8 cellular contexts compared by ENCODE assay signal in the genomic region with DNA sequence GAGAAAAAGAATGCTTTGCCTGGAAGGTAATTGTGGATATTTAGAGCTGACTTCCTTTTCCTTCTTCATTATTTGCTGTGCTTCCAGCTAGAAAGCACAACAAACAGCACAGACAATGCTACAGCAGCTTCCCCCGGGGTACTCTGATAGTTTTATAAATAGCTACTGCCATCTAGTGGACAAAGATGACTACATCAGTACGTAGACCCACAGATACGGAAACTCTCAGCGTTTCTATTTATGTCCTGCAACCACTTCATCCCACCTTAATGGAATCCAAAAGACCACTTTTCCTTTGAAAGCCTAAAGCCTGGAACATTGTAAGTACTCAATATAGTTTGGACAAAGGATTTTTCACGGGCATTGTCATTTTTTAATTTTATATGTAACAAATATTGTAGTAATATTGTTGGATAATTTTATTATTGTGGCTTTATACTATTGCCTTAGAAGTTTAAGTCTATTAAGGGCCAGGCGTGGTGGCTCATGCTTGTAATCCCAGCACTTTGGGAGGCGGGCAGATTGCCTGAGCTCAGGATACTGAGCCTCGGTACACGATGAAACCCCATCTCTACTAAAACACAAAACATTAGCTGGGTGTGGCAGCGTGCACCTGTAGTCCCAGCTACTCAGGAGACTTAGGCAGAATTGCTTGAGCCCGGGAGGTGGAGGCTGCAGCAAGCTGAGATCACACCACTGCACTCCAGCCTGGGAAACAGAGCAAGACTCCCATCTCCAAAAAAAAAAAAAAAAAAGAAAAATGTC. TPM values are rescaled to one million over a fixed set of nuclear protein-coding genes. Genes with fewer than 3 reads are reported as not detected.
A peak's percentile ranks its signal among the peaks of the same experiment; 100 is the strongest.
DNase-seq lines count a peak whose midpoint lies in the region; ATAC-seq and TF ChIP-seq lines count a peak whose summit lies in the region.

No MANE protein-coding gene starts in this region.

- H3K4me3 Mint-ChIP-seq in CD14-positive monocyte (no peak overlapping the region), mesothelial cell of epicardium (no peak overlapping the region)
- peak overlapping the region in 1 of 2 donors; percentile 99 for H3K4me3 Mint-ChIP-seq in effector memory CD8-positive, alpha-beta T cell

- H3K27ac Mint-ChIP-seq in CD14-positive monocyte, result peak overlapping the region in 3 of 7 donors; percentile 55 to 76 (median 63)
- peak overlapping the region; percentile 44 to 99 for H3K27ac Mint-ChIP-seq in effector memory CD8-positive, alpha-beta T cell
- peak overlapping the region; percentile 52 for H3K27ac Mint-ChIP-seq in mesothelial cell of epicardium

- peaks cover 57 to 61% of the 10 kb centered on the region in 2 donors for H3K36me3 Mint-ChIP-seq in CD14-positive monocyte
- H3K36me3 Mint-ChIP-seq in effector memory CD8-positive, alpha-beta T cell (ENCODE audit: insufficient read depth), result peaks cover 77% of the 10 kb centered on the region
- H3K36me3 Mint-ChIP-seq in mesothelial cell of epicardium, result peaks cover 29% of the 10 kb centered on the region

- H3K9me3 Mint-ChIP-seq in CD14-positive monocyte (peaks cover 0 to 5% (median 0%) of the 10 kb centered on the region in 7 donors), mesothelial cell of epicardium (no peaks in the 10 kb centered on the region)
- H3K9me3 Mint-ChIP-seq in effector memory CD8-positive, alpha-beta T cell, result no peaks in the 10 kb centered on the region

- ATAC-seq in GM18858 (IDR thresholded peaks at IDR 0.05; ENCODE audit: unreplicated experiment) (peak; percentile 63), HG02973 (IDR thresholded peaks at IDR 0.05; ENCODE audit: unreplicated experiment) (peak; percentile 79)
- ATAC-seq in effector memory CD8-positive, alpha-beta T cell (replicated peaks), result peak; percentile 90

- TF ChIP-seq CTCF in CD14-positive monocyte (IDR thresholded peaks at IDR 0.05) (peak; percentile 82), mesothelial cell of epicardium (IDR thresholded peaks at IDR 0.05; ENCODE audit: unreplicated experiment) (peak; percentile 69)

- intact Hi-C loops in CD14-positive monocyte (cut with micrococcal nuclease), result loop anchor here in 1 of 2 donors (5.0 to 10.0 kb wide), 2 partner anchors 260 to 427 kb away; no protein-coding TSS in a partner anchor

- H3K27me3 Mint-ChIP-seq in CD14-positive monocyte (ENCODE audit: low read depth in 3 of 3), result peaks cover 0 to 2% (median 0%) of the 10 kb centered on the region in 3 donors
- no peaks in the 10 kb centered on the region for H3K27me3 Mint-ChIP-seq in effector memory CD8-positive, alpha-beta T cell
- no peaks in the 10 kb centered on the region for H3K27me3 Mint-ChIP-seq in mesothelial cell of epicardium (ENCODE audit: low read depth)

- DNase-seq in CD14-positive monocyte (ENCODE audit: low spot score), result no peak
- DNase-seq in NCI-H1694 (lab: John Stamatoyannopoulos, UW), result peak; percentile 20
- DNase-seq in SKM-1 (lab: John Stamatoyannopoulos, UW; ENCODE audit: unreplicated experiment), result peak; percentile 76
- peak; percentile 21 to 41 (median 40) for DNase-seq in effector memory CD8-positive, alpha-beta T cell
- no peak for DNase-seq in mesothelial cell of epicardium (ENCODE audit: low spot score in 2 of 2, unreplicated experiment in 2 of 2)
- no peak for DNase-seq in activated effector memory CD4-positive, alpha-beta T cell treated with anti-CD3 and anti-CD28 coated beads, Interleukin-2, amount 50 U/mL, for 16 hours

- H3K4me1 Mint-ChIP-seq in CD14-positive monocyte (peaks cover 32% of the 10 kb centered on the region), mesothelial cell of epicardium (peaks cover 21% of the 10 kb centered on the region)
- H3K4me1 Mint-ChIP-seq in effector memory CD8-positive, alpha-beta T cell (ENCODE audit: low read depth in 2 of 2), result peaks cover 48 to 49% of the 10 kb centered on the region in 2 donors

RNA-seq across cellular contexts. Expression of gene HSPA8, which starts 7.5 kb away (rescaled TPM):
- polyA plus RNA-seq in CD14-positive monocyte, result 100 to 1,000 TPM; 511 to 531 TPM
- 714 to 741 TPM (median 735 TPM) in 3 replicates for total RNA-seq in mesothelial cell of epicardium

Comparison
In these comparisons a context has a peak if more than half of its experiments do, and no peak if none do; other contexts are left out.
1. DNase-seq: peak in NCI-H1694 (single experiment), SKM-1 (single experiment) and effector memory CD8-positive, alpha-beta T cell (3 of 3); none in CD14-positive monocyte (single experiment), mesothelial cell of epicardium (0 of 2) and activated effector memory CD4-positive, alpha-beta T cell treated with anti-CD3 and anti-CD28 coated beads, Interleukin-2, amount 50 U/mL, for 16 hours (single experiment).
2. Peak in every context shown above with its lines, with median percentiles within 50 percentile points of each other: ATAC-seq.